ENCODE assay signal across 9 cellular contexts in the genomic region with DNA sequence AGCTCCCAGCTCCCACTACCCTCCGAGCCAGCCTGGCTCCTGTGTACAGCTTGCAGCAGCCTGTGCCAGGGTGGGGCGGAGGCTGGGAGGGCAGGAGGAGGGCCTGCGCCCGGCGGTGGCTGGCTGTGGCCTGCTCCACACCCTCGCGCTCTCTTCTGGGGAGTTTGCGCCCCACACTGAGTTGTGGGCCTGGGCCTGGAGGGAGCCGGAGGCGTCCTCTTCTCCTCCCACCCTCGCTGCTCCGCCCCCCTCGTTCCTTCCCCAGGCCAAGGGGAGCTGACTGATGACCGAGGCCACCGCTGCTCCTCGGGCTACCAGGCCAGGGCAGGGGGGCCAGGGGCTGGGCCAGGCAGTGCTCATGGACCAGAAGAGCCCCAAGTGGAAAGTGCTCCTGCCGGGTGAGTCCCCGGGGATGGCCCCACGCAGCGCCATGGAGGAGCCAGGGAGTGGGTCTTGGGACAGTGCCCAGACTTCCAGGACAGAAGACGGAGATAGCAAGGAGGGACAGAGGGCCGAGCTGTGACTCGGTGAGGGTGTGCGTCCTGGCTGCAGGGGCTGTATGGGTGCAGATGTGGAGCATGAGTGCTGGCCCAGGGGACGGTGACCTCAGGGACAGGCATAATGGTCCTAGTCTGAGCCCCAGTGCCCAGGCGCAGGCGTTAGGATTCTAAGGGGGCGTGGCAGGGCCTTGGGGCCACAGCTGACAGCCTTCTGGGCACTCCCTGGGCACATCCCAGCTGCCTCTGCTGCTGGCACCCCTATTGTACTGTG.
A peak's percentile ranks its signal among the peaks of the same experiment; 100 is the strongest.
DNase-seq lines count a peak whose midpoint lies in the region; ATAC-seq, FAIRE-seq and TF ChIP-seq lines count a peak whose summit lies in the region.
"Had no signal": no experiment of that assay in that cellular context is flagged by ENCODE, and none has a peak within 500 bp of the region (broad histone marks: within the 10 kb centered on the region; RNA-seq: fewer than 3 reads in every experiment).

No MANE protein-coding gene starts in this region.

- no peaks in the 10 kb centered on the region for H3K36me3 Mint-ChIP-seq in T-cell

- intact Hi-C loops in upper lobe of right lung (cut with DNase I) = no loop called here

- H3K27ac Mint-ChIP-seq in T-cell = no peak overlapping the region

- H3K4me1 Mint-ChIP-seq in T-cell = no peaks in the 10 kb centered on the region

- peak overlapping the region; percentile 36 for H3K27ac ChIP-seq in upper lobe of right lung

- POLR2A ChIA-PET in T-cell (lab: Charles Lee) = interaction anchor here in 1 of 2 donors (0.6 kb wide), 1 partner anchor 26 kb away, joined by 3 read pairs; no protein-coding TSS in a partner anchor

- H3K4me1 ChIP-seq in upper lobe of right lung = peaks cover 20% of the 10 kb centered on the region

- H3K36me3 ChIP-seq in bronchial epithelial cell (ENCODE audit: control insufficient read depth, insufficient read depth, low read length) = peaks cover 1% of the 10 kb centered on the region
- H3K36me3 ChIP-seq in upper lobe of right lung = no peaks in the 10 kb centered on the region

- peaks cover 0 to 5% of the 10 kb centered on the region in 2 donors for H3K27me3 Mint-ChIP-seq in T-cell

- CTCF ChIA-PET in T-cell (lab: Charles Lee) = interaction anchor here in 1 of 2 donors (0.7 kb wide), 1 partner anchor 78 kb away, joined by 3 read pairs; no protein-coding TSS in a partner anchor

- no peak overlapping the region for H3K4me3 Mint-ChIP-seq in T-cell

- FAIRE-seq in bronchial epithelial cell (lab: Jason Lieb, UNC) = no peak

- ATAC-seq in upper lobe of right lung (peak; percentile 81), T-cell (replicated peaks in 1 of 4) (no peak), GM19023 (IDR thresholded peaks at IDR 0.05; ENCODE audit: unreplicated experiment) (no peak)

- TF ChIP-seq CTCF in bronchial epithelial cell (IDR thresholded peaks at IDR 0.05; ENCODE audit: insufficient read depth, low read length, severe bottlenecking) (peak; percentile 37), upper lobe of right lung (IDR thresholded peaks at IDR 0.05) (no peak)

- in situ Hi-C loops in ACHN (cut with HindIII; ENCODE audit: low pct_ligation_motif_present, low pct_unique_long_range_greater_than_20kb, low sequenced_read_pairs) = no loop called here

- no peaks in the 10 kb centered on the region for H3K27me3 ChIP-seq in bronchial epithelial cell (ENCODE audit: control insufficient read depth, insufficient read depth, low read length)
- no peaks in the 10 kb centered on the region for H3K27me3 ChIP-seq in upper lobe of right lung

- no peaks in the 10 kb centered on the region for H3K9me3 ChIP-seq in upper lobe of right lung

- DNase-seq in M059J (ENCODE audit: low read depth) (peak; percentile 85), bronchial epithelial cell (ENCODE audit: low read depth) (peak; percentile 53), midbrain (lab: John Stamatoyannopoulos, UW) (peak; percentile 30), upper lobe of right lung (peak; percentile 85), T-cell (no peak), ACHN (no peak)
- DNase-seq: effector CD4-positive, alpha-beta T cell; stimulated activated CD4-positive, alpha-beta T cell treated with anti-CD3 and anti-CD28 coated beads, Interleukin-1b, Interleukin-23, amount 100 ng/mL, for 48 hours had no signal

- H3K9me3 Mint-ChIP-seq in T-cell = no peaks in the 10 kb centered on the region

- H3K4me3 ChIP-seq in bronchial epithelial cell (ENCODE audit: low read depth, low read length) (peak overlapping the region; percentile 45), upper lobe of right lung (peak overlapping the region; percentile 26)

Comparison
In these comparisons a context has a peak if more than half of its experiments do, and no peak if none do; other contexts are left out.
1. DNase-seq: peak in M059J (single experiment), bronchial epithelial cell (single experiment), midbrain (single experiment) and upper lobe of right lung (single experiment); none in T-cell (0 of 34) and ACHN (single experiment).